15 cellular contexts compared by ENCODE assay signal in the genomic region with DNA sequence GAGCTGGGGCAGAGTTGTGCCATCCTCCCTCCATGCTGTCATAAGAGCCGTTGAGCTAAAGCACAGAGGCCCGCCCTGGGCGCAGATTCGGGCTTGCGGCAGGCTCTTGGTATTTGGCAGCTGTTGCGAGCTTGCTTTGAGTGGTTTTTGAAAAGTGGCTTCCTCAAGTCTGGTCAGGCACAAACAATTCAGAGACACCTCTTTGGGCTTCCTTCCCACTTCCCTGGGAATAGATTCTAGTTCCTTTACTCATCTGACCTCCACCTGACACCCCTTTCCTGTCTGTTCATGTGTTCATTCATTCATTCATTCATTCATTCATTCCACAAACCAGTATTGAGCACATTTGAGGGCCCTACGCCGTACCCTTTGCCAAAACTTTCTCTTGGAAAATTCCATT. TPM values are rescaled to one million over a fixed set of nuclear protein-coding genes. Genes with fewer than 3 reads are reported as not detected.
DNase-seq lines count a peak whose midpoint lies in the region; ATAC-seq and TF ChIP-seq lines count a peak whose summit lies in the region.
"Had no signal": no experiment of that assay in that cellular context is flagged by ENCODE, and none has a peak within 500 bp of the region (broad histone marks: within the 10 kb centered on the region; RNA-seq: fewer than 3 reads in every experiment).

No MANE protein-coding gene starts in this region.

- H3K27me3 Mint-ChIP-seq in natural killer cell treated with Interleukin-12 subunit alpha and Interleukin-12 subunit beta and Interleukin-15 and Interleukin-18, amount 100 ng/mL, for 72 hours = no peaks in the 10 kb centered on the region
- H3K27me3 Mint-ChIP-seq: effector memory CD8-positive, alpha-beta T cell had no signal

- no peak overlapping the region for H2BK12ac ChIP-seq in mesenchymal stem cell (ENCODE audit: low read length in 2 of 2)

- H3K79me1 ChIP-seq in mesenchymal stem cell (replicated peaks; ENCODE audit: low read length, poor library complexity, severe bottlenecking) = peaks cover 42% of the 10 kb centered on the region

- peaks cover 4 to 23% of the 10 kb centered on the region in 2 experiments for H3K36me3 ChIP-seq in mesenchymal stem cell (ENCODE audit: control insufficient read depth in 1 of 2, insufficient read depth in 2 of 2, low read depth in 1 of 2, low read length in 2 of 2)
- no peaks in the 10 kb centered on the region for H3K36me3 ChIP-seq in aorta (ENCODE audit: control insufficient read depth in 1 of 2, insufficient read depth in 2 of 2, low read length in 1 of 2)
- H3K36me3 ChIP-seq: neutrophil had no signal

- DNase-seq in Right ventricle myocardium superior (no peak), cardiac septum (ENCODE audit: low spot score) (no peak), cardiac fibroblast (ENCODE audit: low read depth in 2 of 2) (peak; percentile 16 to 45), mesenchymal stem cell (peak; percentile 43), aorta (no peak), GM19238 (ENCODE audit: insufficient read length, low spot score) (no peak)
- DNase-seq in NK-92 treated with Interleukin-12 subunit alpha and Interleukin-12 subunit beta, amount 100 ng/mL, for 24 hours (lab: John Stamatoyannopoulos, UW) = no peak
- DNase-seq in natural killer cell treated with Interleukin-12 subunit alpha and Interleukin-12 subunit beta and Interleukin-15 and Interleukin-18, amount 100 ng/mL, for 72 hours (ENCODE audit: low spot score) = no peak
- DNase-seq: activated CD4-positive, CD25-positive, alpha-beta regulatory T cell treated with anti-CD3 and anti-CD28 coated beads, Interleukin-2, amount 50 U/mL, for 72 hours; activated effector memory CD4-positive, alpha-beta T cell treated with anti-CD3 and anti-CD28 coated beads, Interleukin-2, amount 50 U/mL, for 16 hours; effector memory CD8-positive, alpha-beta T cell; islet precursor cell; NCI-H1436 treated with DMSO at 0.1 percent for 48 hours; stimulated activated CD4-positive, alpha-beta T cell treated with anti-CD3 and anti-CD28 coated beads, Interleukin-2, amount 100 ng/mL, for 48 hours had no signal

- no peak overlapping the region for H3K4ac ChIP-seq in mesenchymal stem cell (ENCODE audit: low read depth in 1 of 2, low read length in 2 of 2)

- H3K27me3 ChIP-seq in mesenchymal stem cell (ENCODE audit: control insufficient read depth in 1 of 2, insufficient read depth in 1 of 2, low read length in 2 of 2) (no peaks in the 10 kb centered on the region), aorta (ENCODE audit: control insufficient read depth in 1 of 2, insufficient read depth in 2 of 2, low read length in 1 of 2) (no peaks in the 10 kb centered on the region)
- H3K27me3 ChIP-seq: neutrophil had no signal

- H2AFZ ChIP-seq in mesenchymal stem cell (ENCODE audit: low read depth, low read length) = no peak overlapping the region

- H2BK15ac ChIP-seq in mesenchymal stem cell (ENCODE audit: low read depth, poor library complexity, severe bottlenecking) = no peak overlapping the region

- H3K9me3 Mint-ChIP-seq in natural killer cell treated with Interleukin-12 subunit alpha and Interleukin-12 subunit beta and Interleukin-15 and Interleukin-18, amount 100 ng/mL, for 72 hours = no peaks in the 10 kb centered on the region
- H3K9me3 Mint-ChIP-seq: effector memory CD8-positive, alpha-beta T cell had no signal

- H4K8ac ChIP-seq in mesenchymal stem cell (ENCODE audit: low read length) = peak overlapping the region; percentile 29

- no peak overlapping the region for H2BK5ac ChIP-seq in mesenchymal stem cell (ENCODE audit: low read depth, low read length, poor library complexity, severe bottlenecking)

- no peak overlapping the region for H4K91ac ChIP-seq in mesenchymal stem cell (ENCODE audit: low read length)

- H3K9me3 ChIP-seq in mesenchymal stem cell (ENCODE audit: control insufficient read depth, low read length) (no peaks in the 10 kb centered on the region), aorta (ENCODE audit: control insufficient read depth, low read length) (no peaks in the 10 kb centered on the region)
- H3K9me3 ChIP-seq: neutrophil had no signal

- WGBS in mesenchymal stem cell = 67% methylated on average over 8 of the region's 8 CpGs
- 12 to 19% methylated on average over 8 of the region's 8 CpGs for WGBS in aorta, 2 donors

- no peak overlapping the region for H3K27ac Mint-ChIP-seq in natural killer cell treated with Interleukin-12 subunit alpha and Interleukin-12 subunit beta and Interleukin-15 and Interleukin-18, amount 100 ng/mL, for 72 hours

- no peak overlapping the region for H3K4me3 Mint-ChIP-seq in natural killer cell treated with Interleukin-12 subunit alpha and Interleukin-12 subunit beta and Interleukin-15 and Interleukin-18, amount 100 ng/mL, for 72 hours
- H3K4me3 Mint-ChIP-seq: effector memory CD8-positive, alpha-beta T cell had no signal

- H3K4me1 Mint-ChIP-seq in natural killer cell treated with Interleukin-12 subunit alpha and Interleukin-12 subunit beta and Interleukin-15 and Interleukin-18, amount 100 ng/mL, for 72 hours (ENCODE audit: low read depth in 2 of 2) = peaks cover 0 to 6% of the 10 kb centered on the region in 2 donors

- ATAC-seq in Right ventricle myocardium superior (ENCODE audit: poor library complexity) (peak; percentile 59), aorta (ENCODE audit: low FRiP score) (no peak)
- ATAC-seq in natural killer cell treated with Interleukin-12 subunit alpha and Interleukin-12 subunit beta and Interleukin-15 and Interleukin-18, amount 100 ng/mL, for 72 hours = no peak
- ATAC-seq: effector memory CD8-positive, alpha-beta T cell had no signal

- H2AK5ac ChIP-seq in mesenchymal stem cell (ENCODE audit: low read length, severe bottlenecking) = no peak overlapping the region

- no peak for TF ChIP-seq CTCF in cardiac fibroblast (IDR thresholded peaks at IDR 0.05; ENCODE audit: low read depth, low read length)

- H3K4me3 ChIP-seq in cardiac fibroblast (replicated peaks in 1 of 2; ENCODE audit: low read depth in 2 of 2, low read length in 2 of 2) (no peak overlapping the region), mesenchymal stem cell (ENCODE audit: insufficient read depth in 1 of 2, low read depth in 1 of 2, low read length in 2 of 2) (no peak overlapping the region), aorta (ENCODE audit: low read length in 2 of 2) (no peak overlapping the region)

- H3K9ac ChIP-seq in mesenchymal stem cell (ENCODE audit: low read length) = no peak overlapping the region

- H3K4me1 ChIP-seq in mesenchymal stem cell (ENCODE audit: control insufficient read depth, insufficient read depth, low read depth, low read length) = peaks cover 41% of the 10 kb centered on the region
- H3K4me1 ChIP-seq in aorta (ENCODE audit: control insufficient read depth in 1 of 2, insufficient read depth in 2 of 2, low read length in 2 of 2) = no peaks in the 10 kb centered on the region

- peak overlapping the region in 1 of 2 experiments; percentile 54 for H3K18ac ChIP-seq in mesenchymal stem cell (ENCODE audit: low read depth in 1 of 2, low read length in 2 of 2)

- H3K27ac ChIP-seq in mesenchymal stem cell (ENCODE audit: low read length, poor library complexity, severe bottlenecking) (no peak overlapping the region), aorta (ENCODE audit: low read depth in 1 of 2, low read length in 2 of 2) (peak overlapping the region; percentile 20 to 60)
- H3K27ac ChIP-seq: neutrophil had no signal

- intact Hi-C loops in Right ventricle myocardium superior (cut with DNase I) (no loop called here), cardiac septum (cut with DNase I) (no loop called here), aorta (cut with DNase I) (no loop called here)

- no peak overlapping the region for H3K14ac ChIP-seq in mesenchymal stem cell (ENCODE audit: low read length in 2 of 2)

- no peak overlapping the region for H3K4me2 ChIP-seq in mesenchymal stem cell (ENCODE audit: low read length, poor library complexity, severe bottlenecking)

- no peaks in the 10 kb centered on the region for H3K36me3 Mint-ChIP-seq in natural killer cell treated with Interleukin-12 subunit alpha and Interleukin-12 subunit beta and Interleukin-15 and Interleukin-18, amount 100 ng/mL, for 72 hours

- H2BK120ac ChIP-seq in mesenchymal stem cell (ENCODE audit: low read depth, low read length) = no peak overlapping the region

- no peak overlapping the region for H3K23ac ChIP-seq in mesenchymal stem cell (ENCODE audit: low read length in 2 of 2)

RNA-seq across cellular contexts. Expression of gene NCS1, which starts 27.4 kb away (rescaled TPM):
- 5.0 TPM for total RNA-seq in Right ventricle myocardium superior
- total RNA-seq in cardiac septum = 14.3 TPM
- 38.8 TPM for polyA plus RNA-seq in mesenchymal stem cell (2013, experiment 1 of 2)
- polyA plus RNA-seq in mesenchymal stem cell (2013, experiment 2 of 2) = 37.7 TPM
- total RNA-seq in aorta = 100 to 1,000 TPM in 1 of 2 donors, 10 to 100 TPM in 1; 72.1 to 171 TPM
- 10 to 100 TPM; 21.3 to 22.8 TPM for polyA plus RNA-seq in aorta
- total RNA-seq in natural killer cell treated with Interleukin-12 subunit alpha and Interleukin-12 subunit beta and Interleukin-15 and Interleukin-18, amount 100 ng/mL, for 72 hours = 10 to 100 TPM; 31.0 to 38.1 TPM

Comparison
In these comparisons a context has a peak if more than half of its experiments do, and no peak if none do; other contexts are left out.
1. DNase-seq: peak in cardiac fibroblast (2 of 2) and mesenchymal stem cell (single experiment); none in Right ventricle myocardium superior (single experiment), cardiac septum (single experiment), aorta (0 of 2), NK-92 treated with Interleukin-12 subunit alpha and Interleukin-12 subunit beta, amount 100 ng/mL, for 24 hours (single experiment), GM19238 (single experiment) and natural killer cell treated with Interleukin-12 subunit alpha and Interleukin-12 subunit beta and Interleukin-15 and Interleukin-18, amount 100 ng/mL, for 72 hours (single experiment).